Comparison of ENCODE assay signal across 11 cellular contexts in genomic region chr4:86586160-86586572, GRCh38. TPM values are rescaled to one million over a fixed set of nuclear protein-coding genes. Genes with fewer than 3 reads are reported as not detected.
DNase-seq lines count a peak whose midpoint lies in the region; ATAC-seq and TF ChIP-seq lines count a peak whose summit lies in the region.
"Had no signal": no experiment of that assay in that cellular context is flagged by ENCODE, and none has a peak within 500 bp of the region (broad histone marks: within the 10 kb centered on the region; RNA-seq: fewer than 3 reads in every experiment).

No MANE protein-coding gene starts in this region.

- intact Hi-C loops in naive thymus-derived CD4-positive, alpha-beta T cell (cut with micrococcal nuclease) = no loop called here
- intact Hi-C loops in esophagus muscularis mucosa (cut with DNase I) = no loop called here

- H3K27ac ChIP-seq in naive thymus-derived CD4-positive, alpha-beta T cell (ENCODE audit: low read depth, low read length) = no peak overlapping the region
- no peak overlapping the region for H3K27ac ChIP-seq in esophagus muscularis mucosa (replicated peaks in 1 of 4)
- H3K27ac ChIP-seq: BLaER1 had no signal

- peaks cover 0 to 2% (median 0%) of the 10 kb centered on the region in 11 donors for H3K9me3 Mint-ChIP-seq in naive thymus-derived CD4-positive, alpha-beta T cell
- H3K9me3 Mint-ChIP-seq: activated naive CD4-positive, alpha-beta T cell treated with anti-CD3 and anti-CD28 coated beads, Interleukin-2, amount 50 U/mL, for 24 hours had no signal

- H3K4me1 ChIP-seq in naive thymus-derived CD4-positive, alpha-beta T cell (ENCODE audit: control insufficient read depth in 2 of 2, insufficient read depth in 2 of 2, low read length in 2 of 2) = no peaks in the 10 kb centered on the region
- no peaks in the 10 kb centered on the region for H3K4me1 ChIP-seq in esophagus muscularis mucosa

- CTCF ChIA-PET in naive thymus-derived CD4-positive, alpha-beta T cell (lab: Charles Lee) = no interaction called here

- no peaks in the 10 kb centered on the region for H3K9me3 ChIP-seq in naive thymus-derived CD4-positive, alpha-beta T cell (ENCODE audit: control insufficient read depth in 2 of 3, low read length in 3 of 3)
- H3K9me3 ChIP-seq in esophagus muscularis mucosa = no peaks in the 10 kb centered on the region
- H3K9me3 ChIP-seq: BLaER1 had no signal

- ATAC-seq in naive thymus-derived CD4-positive, alpha-beta T cell = peak; percentile 56
- ATAC-seq in GM18517 (IDR thresholded peaks at IDR 0.05; ENCODE audit: unreplicated experiment) = no peak

- 70% methylated on average over 4 of the region's 4 CpGs for WGBS in esophagus muscularis mucosa

- no peaks in the 10 kb centered on the region for H3K36me3 Mint-ChIP-seq in naive thymus-derived CD4-positive, alpha-beta T cell
- H3K36me3 Mint-ChIP-seq: activated naive CD4-positive, alpha-beta T cell treated with anti-CD3 and anti-CD28 coated beads, Interleukin-2, amount 50 U/mL, for 24 hours had no signal

- DNase-seq in ELR (ENCODE audit: low read depth) (peak; percentile 7), NB4 (ENCODE audit: low read depth) (peak; percentile 74), epithelial cell of esophagus (ENCODE audit: low read depth) (peak; percentile 95), esophagus muscularis mucosa (ENCODE audit: extremely low spot score) (no peak), globus pallidus (ENCODE audit: low spot score) (no peak), Ammon's horn (ENCODE audit: low spot score) (no peak)
- DNase-seq in naive thymus-derived CD4-positive, alpha-beta T cell = no peak
- DNase-seq: effector memory CD4-positive, alpha-beta T cell had no signal

- H3K36me3 ChIP-seq in naive thymus-derived CD4-positive, alpha-beta T cell (ENCODE audit: control insufficient read depth in 2 of 3, insufficient read depth in 3 of 3, low read length in 3 of 3) = no peaks in the 10 kb centered on the region
- H3K36me3 ChIP-seq in esophagus muscularis mucosa = no peaks in the 10 kb centered on the region
- H3K36me3 ChIP-seq: BLaER1 had no signal

- TF ChIP-seq CTCF in NB4 (IDR thresholded peaks at IDR 0.05; ENCODE audit: low read depth, low read length) (no peak), epithelial cell of esophagus (IDR thresholded peaks at IDR 0.05; ENCODE audit: insufficient read depth, low read depth, low read length, missing control alignments) (no peak), esophagus muscularis mucosa (IDR thresholded peaks at IDR 0.05) (no peak)

- no peak overlapping the region for H3K4me3 ChIP-seq in NB4 (ENCODE audit: low read depth, low read length)
- H3K4me3 ChIP-seq in epithelial cell of esophagus (ENCODE audit: low read length) = no peak overlapping the region
- no peak overlapping the region for H3K4me3 ChIP-seq in naive thymus-derived CD4-positive, alpha-beta T cell (ENCODE audit: low read length)
- no peak overlapping the region for H3K4me3 ChIP-seq in esophagus muscularis mucosa
- H3K4me3 ChIP-seq: BLaER1 had no signal

- H3K4me1 Mint-ChIP-seq in naive thymus-derived CD4-positive, alpha-beta T cell = peaks cover 0 to 5% (median 0%) of the 10 kb centered on the region in 7 donors
- H3K4me1 Mint-ChIP-seq: activated naive CD4-positive, alpha-beta T cell treated with anti-CD3 and anti-CD28 coated beads, Interleukin-2, amount 50 U/mL, for 24 hours had no signal

- no peak overlapping the region for H3K4me3 Mint-ChIP-seq in naive thymus-derived CD4-positive, alpha-beta T cell
- H3K4me3 Mint-ChIP-seq: activated naive CD4-positive, alpha-beta T cell treated with anti-CD3 and anti-CD28 coated beads, Interleukin-2, amount 50 U/mL, for 24 hours had no signal

- peaks cover 6 to 39% (median 11%) of the 10 kb centered on the region in 5 donors for H3K27me3 Mint-ChIP-seq in naive thymus-derived CD4-positive, alpha-beta T cell

- no peak overlapping the region for H3K27ac Mint-ChIP-seq in naive thymus-derived CD4-positive, alpha-beta T cell
- H3K27ac Mint-ChIP-seq: activated naive CD4-positive, alpha-beta T cell treated with anti-CD3 and anti-CD28 coated beads, Interleukin-2, amount 50 U/mL, for 24 hours had no signal

- TF ChIP-seq POLR2A in NB4 (IDR thresholded peaks at IDR 0.05; ENCODE audit: extremely low read depth, insufficient read length) = no peak
- no peak for TF ChIP-seq POLR2A in esophagus muscularis mucosa (IDR thresholded peaks at IDR 0.05; ENCODE audit: low read depth)

- no peaks in the 10 kb centered on the region for H3K27me3 ChIP-seq in naive thymus-derived CD4-positive, alpha-beta T cell (ENCODE audit: control insufficient read depth in 2 of 2, insufficient read depth in 2 of 2, low read length in 2 of 2)
- H3K27me3 ChIP-seq in esophagus muscularis mucosa = no peaks in the 10 kb centered on the region
- H3K27me3 ChIP-seq: BLaER1 had no signal

- POLR2A ChIA-PET in naive thymus-derived CD4-positive, alpha-beta T cell (lab: Charles Lee) = no interaction called here

- TF ChIP-seq EP300 in esophagus muscularis mucosa (IDR thresholded peaks at IDR 0.05) = no peak

RNA-seq across cellular contexts. Expression of gene PTPN13, which starts 7.9 kb away (rescaled TPM):
- 1 to 10 TPM in 1 of 5 experiments, under 1 TPM in 3, not detected in 1; 0.05 to 4.5 (median 0.21) TPM for total RNA-seq in naive thymus-derived CD4-positive, alpha-beta T cell
- polyA plus RNA-seq in naive thymus-derived CD4-positive, alpha-beta T cell = not detected
- 10 to 100 TPM in 1 of 4 donors, 1 to 10 TPM in 3; 7.9 to 13.7 (median 9.4) TPM for total RNA-seq in esophagus muscularis mucosa

Comparison
In these comparisons a context has a peak if more than half of its experiments do, and no peak if none do; other contexts are left out.
1. DNase-seq: peak in ELR (single experiment), NB4 (single experiment) and epithelial cell of esophagus (single experiment); none in naive thymus-derived CD4-positive, alpha-beta T cell (0 of 9), esophagus muscularis mucosa (single experiment), globus pallidus (single experiment) and Ammon's horn (single experiment).